Comparison of ENCODE assay signal across 8 cellular contexts in genomic region chrX:11427082-11428033, GRCh38.
DNase-seq lines count a peak whose midpoint lies in the region; ATAC-seq, FAIRE-seq and TF ChIP-seq lines count a peak whose summit lies in the region.

No MANE protein-coding gene starts in this region.

- H4K5ac ChIP-seq in IMR-90 (ENCODE audit: low read depth, low read length) = peak overlapping the region; percentile 51; the same call in 1 of the 2 replicates

- H2AK5ac ChIP-seq in IMR-90 (ENCODE audit: low read depth, low read length) = no peak overlapping the region; the same call in 1 of the 2 replicates

- TF ChIP-seq RAD21 in IMR-90 (IDR thresholded peaks at IDR 0.05; ENCODE audit: low read length) = no peak

- no peaks in the 10 kb centered on the region for H3K36me3 ChIP-seq in IMR-90 (ENCODE audit: control insufficient read depth, insufficient read depth, low read length)

- H4K20me1 ChIP-seq in IMR-90 (ENCODE audit: insufficient read depth, low read length) = no peaks in the 10 kb centered on the region

- peak; percentile 15 for DNase-seq in GM10266 (ENCODE audit: extremely low spot score)
- DNase-seq in IMR-90 = no peak
- peak; percentile 38 for DNase-seq in fibroblast of gingiva (ENCODE audit: low read depth)
- peak; percentile 2 for DNase-seq in neural crest cell (ENCODE audit: low read depth, low spot score)
- DNase-seq in GM12891 (ENCODE audit: insufficient read length, low spot score) = no peak
- no peak for DNase-seq in GM19240 (ENCODE audit: insufficient read length, low spot score)

- CTCF ChIA-PET in IMR-90 (lab: Yijun Ruan, JAX) = no interaction called here

- H3K23ac ChIP-seq in IMR-90 (ENCODE audit: low read depth, low read length) = peak overlapping the region; percentile 73; the same call in 1 of the 2 replicates

- peak overlapping the region; percentile 22; the same call in 1 of the 2 replicates for H4K91ac ChIP-seq in IMR-90 (ENCODE audit: insufficient read depth, low read depth, low read length)

- H3K36me3 Mint-ChIP-seq in neural crest cell (ENCODE audit: low read depth) = no peaks in the 10 kb centered on the region

- H2AFZ ChIP-seq in IMR-90 (replicated peaks; ENCODE audit: low read length, poor library complexity) = peak overlapping the region; percentile 86

- no peak overlapping the region for H3K56ac ChIP-seq in IMR-90 (ENCODE audit: extremely low read depth, insufficient read depth, low read length)

- TF ChIP-seq POLR2A in IMR-90 (IDR thresholded peaks at IDR 0.05; ENCODE audit: low read depth, low read length) (no peak), GM12891 (IDR thresholded peaks at IDR 0.05; ENCODE audit: low read depth, low read length) (no peak)

- H3K9me3 Mint-ChIP-seq in neural crest cell = no peaks in the 10 kb centered on the region

- intact Hi-C loops in IMR-90 (cut with micrococcal nuclease) = loop anchor here (10.0 kb wide), 1 partner anchor 283 kb away; no protein-coding TSS in a partner anchor

- POLR2A ChIA-PET in IMR-90 (lab: Charles Lee; ENCODE audit: unreplicated experiment) = no interaction called here

- H3K4me3 Mint-ChIP-seq in neural crest cell = no peak overlapping the region

- H3K27me3 ChIP-seq in IMR-90 (ENCODE audit: control insufficient read depth, insufficient read depth, low read length) = no peaks in the 10 kb centered on the region

- H3K27ac Mint-ChIP-seq in neural crest cell (ENCODE audit: unreplicated experiment) = no peak overlapping the region

- H2BK120ac ChIP-seq in IMR-90 (ENCODE audit: low read depth, low read length) = peak overlapping the region; percentile 41; the same call in 1 of the 2 replicates

- TF ChIP-seq CTCF in GM10266 (IDR thresholded peaks at IDR 0.05; ENCODE audit: control insufficient read depth, insufficient read depth, low read depth, missing control alignments) (peak; percentile 50), IMR-90 (conservative IDR thresholded peaks at IDR 0.05; ENCODE audit: low read depth, low read length) (peak; percentile 25; the same call in 1 of the 2 replicates), neural crest cell (conservative IDR thresholded peaks at IDR 0.05) (peak; percentile 54)

- peak overlapping the region; percentile 11 for H2AK9ac ChIP-seq in IMR-90 (replicated peaks; ENCODE audit: low read depth, low read length, poor library complexity)

- H3K9me3 ChIP-seq in IMR-90 (ENCODE audit: control insufficient read depth, insufficient read depth, low read length) = no peaks in the 10 kb centered on the region

- no peak overlapping the region for H3K14ac ChIP-seq in IMR-90 (replicated peaks; ENCODE audit: low read depth, low read length)

- WGBS in IMR-90 (ENCODE audit: extremely low coverage in 2 of 2, insufficient read length in 1 of 2), 2 experiments = 32% methylated on average over 25 of the region's 72 CpGs; no CpG with 5 or more reads in 1 of the 2 experiments

- FAIRE-seq in GM12891 (lab: Jason Lieb, UNC) = no peak

- peak overlapping the region; percentile 69 for H3K4me2 ChIP-seq in IMR-90 (ENCODE audit: low read depth, low read length)

- H3K79me1 ChIP-seq in IMR-90 (ENCODE audit: low read depth in 1 of 2, low read length in 2 of 2) = peaks cover 0 to 4% of the 10 kb centered on the region in 2 experiments; a peak in 1 of 4 replicates

- peak overlapping the region; percentile 35 for H2BK5ac ChIP-seq in IMR-90 (ENCODE audit: low read depth, low read length, poor library complexity, severe bottlenecking)

- H3K4ac ChIP-seq in IMR-90 (ENCODE audit: low read depth, low read length) = peak overlapping the region; percentile 35

- H3K27me3 Mint-ChIP-seq in neural crest cell (ENCODE audit: low read depth) = peaks cover 15% of the 10 kb centered on the region

- H4K8ac ChIP-seq in IMR-90 (ENCODE audit: low read depth in 2 of 2, low read length in 2 of 2) = peak overlapping the region in 1 of 2 experiments; percentile 3; a peak in 2 of 4 replicates

- no peaks in the 10 kb centered on the region for H3K4me1 Mint-ChIP-seq in neural crest cell

- dilution Hi-C loops in IMR-90 (cut with HindIII; ENCODE audit: low sequenced_read_pairs, unreplicated experiment) = no loop called here

- peak overlapping the region; percentile 70 for H3K9ac ChIP-seq in IMR-90 (ENCODE audit: low read depth, low read length)

- H3K9me1 ChIP-seq in IMR-90 (ENCODE audit: insufficient read depth, low read length) = peaks cover 4% of the 10 kb centered on the region

- peak; percentile 55 for ATAC-seq in IMR-90 (ENCODE audit: low read depth)
- ATAC-seq in HG02852 (IDR thresholded peaks at IDR 0.05; ENCODE audit: unreplicated experiment) = no peak
- no peak for ATAC-seq in GM21381 (IDR thresholded peaks at IDR 0.05; ENCODE audit: unreplicated experiment)

- peak overlapping the region; percentile 50; the same call in 1 of the 2 replicates for H3K27ac ChIP-seq in IMR-90 (ENCODE audit: insufficient read depth, low read length)

- peaks cover 3% of the 10 kb centered on the region for H3K4me1 ChIP-seq in IMR-90 (ENCODE audit: control insufficient read depth, insufficient read depth, low read length)

- H3K18ac ChIP-seq in IMR-90 (ENCODE audit: low read depth, low read length) = peak overlapping the region; percentile 4; the same call in 1 of the 2 replicates

- no peak overlapping the region for H2BK15ac ChIP-seq in IMR-90 (ENCODE audit: low read depth, low read length)

- H2BK20ac ChIP-seq in IMR-90 (ENCODE audit: low read depth, low read length) = no peak overlapping the region; the same call in 1 of the 2 replicates

- H3K4me3 ChIP-seq in IMR-90 (ENCODE audit: insufficient read depth, low read depth, low read length) = peak overlapping the region; percentile 82

- in situ Hi-C loops in IMR-90 (cut with MboI; ENCODE audit: low sequenced_read_pairs) = no loop called here

- BruUV-seq in IMR-90 (replicated peaks; lab: Mats Ljungman, UMichigan) = no TSS peak

TF ChIP-seq in IMR-90, 13 proteins besides CTCF, POLR2A, EP300 and RAD21:
- no peak for TF ChIP-seq FOS (IDR thresholded peaks at IDR 0.05; ENCODE audit: low read depth, low read length)
- TF ChIP-seq BHLHE40 (IDR thresholded peaks at IDR 0.05; ENCODE audit: low read depth, low read length) = no peak

TF ChIP-seq in GM12891, 5 proteins besides CTCF, POLR2A, EP300 and RAD21:
- no peak for TF ChIP-seq TAF1 (IDR thresholded peaks at IDR 0.05; ENCODE audit: low read depth, low read length)
TF ChIP-seq in GM12891: peak in this region for 0.

Comparison
In these comparisons a context has a peak if more than half of its experiments do, and no peak if none do; other contexts are left out.
1. DNase-seq: peak in GM10266 (single experiment), fibroblast of gingiva (single experiment) and neural crest cell (single experiment); none in IMR-90 (single experiment), GM12891 (single experiment) and GM19240 (single experiment).
2. Peak in every context shown above with its lines, with median percentiles within 50 percentile points of each other: CTCF ChIP-seq.